Comparison of ENCODE assay signal across 1 cellular context in genomic region chr22:19766235-19766505, GRCh38.
TF ChIP-seq lines count a peak whose summit lies in the region.

No MANE protein-coding gene starts in this region.

TF ChIP-seq in IMR-90, 13 proteins besides CTCF, POLR2A, EP300 and RAD21:
- TF ChIP-seq USF2 (IDR thresholded peaks at IDR 0.05; ENCODE audit: low read depth, low read length) (no peak), FOS (IDR thresholded peaks at IDR 0.05; ENCODE audit: low read depth, low read length) (no peak), MXI1 (IDR thresholded peaks at IDR 0.05; ENCODE audit: borderline replicate concordance, low read depth, low read length) (no peak), NFE2L2 (IDR thresholded peaks at IDR 0.05; ENCODE audit: low read depth, low read length) (no peak), CEBPB (IDR thresholded peaks at IDR 0.05; ENCODE audit: low read depth, low read length) (no peak), RCOR1 (IDR thresholded peaks at IDR 0.05; ENCODE audit: insufficient replicate concordance, low read length) (no peak), BHLHE40 (IDR thresholded peaks at IDR 0.05; ENCODE audit: low read depth, low read length) (no peak), RFX5 (IDR thresholded peaks at IDR 0.05; ENCODE audit: low read depth, low read length) (no peak), MAZ (IDR thresholded peaks at IDR 0.05; ENCODE audit: borderline replicate concordance, low read depth, low read length) (no peak), CHD1 (IDR thresholded peaks at IDR 0.05; ENCODE audit: low read depth, low read length) (no peak), ELK1 (IDR thresholded peaks at IDR 0.05; ENCODE audit: borderline replicate concordance, low read depth, low read length) (no peak), SMC3 (IDR thresholded peaks at IDR 0.05; ENCODE audit: low read depth, low read length) (no peak)
